In genomic region chr10:26199841-26200240, GRCh38 we compare ENCODE assay signal across 1 cellular context.
TF ChIP-seq lines count a peak whose summit lies in the region.

No MANE protein-coding gene starts in this region.

TF ChIP-seq in SK-N-SH treated with all-trans-retinoic acid at 6 μM for 48 hours, 23 proteins besides CTCF, POLR2A, EP300 and RAD21 (continued from another document):
- TF ChIP-seq CREB5 (CRISPR knock-in tag; IDR thresholded peaks at IDR 0.05; ENCODE audit: low read depth), result no peak
- no peak for TF ChIP-seq SNAI2 (CRISPR knock-in tag; IDR thresholded peaks at IDR 0.05)
- no peak for TF ChIP-seq RARB (CRISPR knock-in tag; IDR thresholded peaks at IDR 0.05)
